ENCODE assay signal across 16 cellular contexts in the genomic region with DNA sequence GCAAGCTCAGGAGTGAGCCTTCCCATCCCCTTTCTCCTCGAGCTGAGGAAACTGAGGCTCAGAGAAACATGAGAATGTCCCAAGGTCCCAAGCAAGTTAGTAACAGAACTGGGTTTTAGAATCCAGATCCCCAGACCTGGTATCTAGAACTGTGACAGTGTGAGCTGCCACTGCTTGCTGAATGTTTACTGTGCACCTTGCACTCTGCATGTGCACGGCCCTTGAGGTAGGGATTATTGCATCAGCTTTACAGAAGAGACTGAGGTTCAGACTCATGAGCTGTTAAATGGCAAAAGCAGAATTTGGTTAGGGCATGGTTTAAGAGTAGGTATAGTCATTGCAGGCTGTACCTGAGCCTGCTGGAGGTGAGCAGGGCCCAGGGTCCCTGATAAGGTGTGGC. TPM values are rescaled to one million over a fixed set of nuclear protein-coding genes. Genes with fewer than 3 reads are reported as not detected.
DNase-seq lines count a peak whose midpoint lies in the region; ATAC-seq, FAIRE-seq and TF ChIP-seq lines count a peak whose summit lies in the region.
"Had no signal": no experiment of that assay in that cellular context is flagged by ENCODE, and none has a peak within 500 bp of the region (broad histone marks: within the 10 kb centered on the region; RNA-seq: fewer than 3 reads in every experiment).

No MANE protein-coding gene starts in this region.

- CTCF ChIA-PET in H1 (lab: Charles Lee; ENCODE audit: partially characterized antibody): interaction anchor here (0.5 to 2.4 kb wide), 11 partner anchors 10 to 556 kb away, joined by 3 to 14 read pairs (median 4); no protein-coding TSS in a partner anchor
- CTCF ChIA-PET in SK-N-SH (lab: Yijun Ruan, JAX): no interaction called here

- TF ChIP-seq RAD21 in H1 (IDR thresholded peaks at IDR 0.05 in 1 of 2, conservative IDR thresholded peaks at IDR 0.05 in 1 of 2; ENCODE audit: low read depth in 2 of 2, low read length in 2 of 2) (no peak), SK-N-SH (IDR thresholded peaks at IDR 0.05; ENCODE audit: low read length) (no peak)

- H2AK5ac ChIP-seq in H1 (ENCODE audit: low read depth, low read length): 0 out of 2 replicates have a peak overlapping the region, but pooled peaks have one; percentile 3

- H4K20me1 ChIP-seq in H1 (replicated peaks in 1 of 2; ENCODE audit: control insufficient read depth in 1 of 2, insufficient read depth in 2 of 2, low read length in 2 of 2): peaks cover 0 to 2% of the 10 kb centered on the region in 2 experiments
- H4K20me1 ChIP-seq in SK-N-SH (ENCODE audit: insufficient read depth): no peaks in the 10 kb centered on the region

- H2BK20ac ChIP-seq in H1 (ENCODE audit: low read length): no peak overlapping the region

- H2BK15ac ChIP-seq in H1 (ENCODE audit: low read length): no peak overlapping the region

- H2BK120ac ChIP-seq in H1 (replicated peaks; ENCODE audit: low read depth, low read length): no peak overlapping the region

- H3K27me3 ChIP-seq in H1 (replicated peaks in 1 of 4; ENCODE audit: control insufficient read depth in 3 of 4, extremely low read depth in 1 of 4, insufficient read depth in 3 of 4, low read length in 3 of 4): peaks cover 14 to 34% (median 29%) of the 10 kb centered on the region in 4 experiments
- peaks cover 44% of the 10 kb centered on the region for H3K27me3 ChIP-seq in lower lobe of right lung (ENCODE audit: low read depth)
- no peaks in the 10 kb centered on the region for H3K27me3 ChIP-seq in SK-N-SH (ENCODE audit: insufficient read depth)

- no peak overlapping the region for H4K5ac ChIP-seq in H1 (ENCODE audit: insufficient read length, low read depth, low read length)

- no peak overlapping the region for H2BK5ac ChIP-seq in H1 (ENCODE audit: low read depth, low read length)

- no peak overlapping the region for H3K18ac ChIP-seq in H1 (ENCODE audit: extremely low read depth, low read length)

- H3K36me3 ChIP-seq in H1 (ENCODE audit: control insufficient read depth in 2 of 4, insufficient read depth in 4 of 4, low read length in 3 of 4) (no peaks in the 10 kb centered on the region), lower lobe of right lung (no peaks in the 10 kb centered on the region), SK-N-SH (replicated peaks in 1 of 2; ENCODE audit: control insufficient read depth in 1 of 2, insufficient read depth in 2 of 2, low read length in 1 of 2) (no peaks in the 10 kb centered on the region)

- no peak overlapping the region for H4K8ac ChIP-seq in H1 (ENCODE audit: extremely low read depth, insufficient read depth, low read length)

- no peak overlapping the region for H3K23ac ChIP-seq in H1 (ENCODE audit: insufficient read length)

- peaks cover 5% of the 10 kb centered on the region; the same call in 1 of the 2 replicates for H3K23me2 ChIP-seq in H1 (ENCODE audit: low read depth, low read length)

- intact Hi-C loops in lower lobe of right lung (cut with DNase I): no loop called here

- no peaks in the 10 kb centered on the region for H3K79me1 ChIP-seq in H1 (ENCODE audit: low read depth, low read length)

- TF ChIP-seq CTCF in H1 (IDR thresholded peaks at IDR 0.05; ENCODE audit: control extremely low read depth in 1 of 3, insufficient read depth in 1 of 3, low read depth in 1 of 3, low read length in 3 of 3) (no peak), lower lobe of right lung (IDR thresholded peaks at IDR 0.05) (no peak), SK-N-SH (IDR thresholded peaks at IDR 0.05) (no peak)

- 85% methylated on average over 2 of the region's 2 CpGs; no CpG with 5 or more reads in 1 of the 2 experiments for WGBS in H1 (ENCODE audit: extremely low coverage in 1 of 2, insufficient coverage in 1 of 2, insufficient read length in 1 of 2, insufficient replicate concordance in 2 of 2, low coverage in 1 of 2, low lambda C conversion rate in 2 of 2, missing lambda C conversion rate in 1 of 2), 2 experiments
- no CpG with 5 or more reads among the region's 2 CpGs for WGBS in SK-N-SH (ENCODE audit: low lambda C conversion rate)

- no peak overlapping the region for H3K14ac ChIP-seq in H1 (ENCODE audit: insufficient read length)

- no peak overlapping the region for H3K4ac ChIP-seq in H1 (replicated peaks; ENCODE audit: insufficient read length, low read depth, low read length)

- H3K9me2 ChIP-seq in SK-N-SH: no peaks in the 10 kb centered on the region

- H3K27ac ChIP-seq in H1 (ENCODE audit: low read depth, low read length) (no peak overlapping the region), lower lobe of right lung (no peak overlapping the region), SK-N-SH (ENCODE audit: low read depth in 2 of 2, low read length in 1 of 2) (no peak overlapping the region)
- H3K27ac ChIP-seq: A549, HL-60 had no signal

- peaks cover 0 to 5% (median 2%) of the 10 kb centered on the region in 4 experiments; a peak in 6 of 7 replicates for H3K4me1 ChIP-seq in H1 (replicated peaks in 1 of 4; ENCODE audit: control insufficient read depth in 3 of 4, insufficient read depth in 4 of 4, low read length in 3 of 4)
- no peaks in the 10 kb centered on the region for H3K4me1 ChIP-seq in lower lobe of right lung
- H3K4me1 ChIP-seq in SK-N-SH (ENCODE audit: control insufficient read depth in 1 of 2, insufficient read depth in 2 of 2, low read depth in 1 of 2, low read length in 1 of 2): no peaks in the 10 kb centered on the region; a peak in 1 of 4 replicates
- H3K4me1 ChIP-seq: A549 had no signal

- H3K56ac ChIP-seq in H1 (replicated peaks; ENCODE audit: insufficient read length, low read depth, low read length): no peak overlapping the region

- no peak for TF ChIP-seq POLR2A in H1 (IDR thresholded peaks at IDR 0.05; ENCODE audit: control extremely low read depth in 1 of 2, low read depth in 2 of 2, low read length in 2 of 2)

- no peak overlapping the region for H4K91ac ChIP-seq in H1 (replicated peaks; ENCODE audit: insufficient read length, low read length)

- H3K9ac ChIP-seq in H1 (replicated peaks in 1 of 4; ENCODE audit: extremely low read depth in 1 of 4, low read depth in 3 of 4, low read length in 3 of 4): no peak overlapping the region
- H3K9ac ChIP-seq in SK-N-SH: no peak overlapping the region

- H3K4me3 ChIP-seq in H1 (ENCODE audit: extremely low read depth in 1 of 4, insufficient read depth in 2 of 4, low read depth in 3 of 4, low read length in 4 of 4) (no peak overlapping the region), lower lobe of right lung (no peak overlapping the region), SK-N-SH (ENCODE audit: low read depth in 2 of 2, low read length in 1 of 2) (no peak overlapping the region)
- H3K4me3 ChIP-seq: A549 had no signal

- H3K9me3 ChIP-seq in H1 (ENCODE audit: insufficient read depth in 2 of 2, low read depth in 1 of 2, low read length in 1 of 2) (no peaks in the 10 kb centered on the region), lower lobe of right lung (no peaks in the 10 kb centered on the region), SK-N-SH (no peaks in the 10 kb centered on the region)
- H3K9me3 ChIP-seq: A549 had no signal

- H3K4me2 ChIP-seq in H1 (ENCODE audit: insufficient read depth in 1 of 2, low read depth in 2 of 2, low read length in 2 of 2) (no peak overlapping the region), SK-N-SH (no peak overlapping the region)
- H3K4me2 ChIP-seq: A549 had no signal

- no peaks in the 10 kb centered on the region for H3K79me2 ChIP-seq in H1 (ENCODE audit: control insufficient read depth in 1 of 2, insufficient read depth in 2 of 2, low read length in 2 of 2)
- H3K79me2 ChIP-seq in SK-N-SH (ENCODE audit: insufficient read depth): no peaks in the 10 kb centered on the region

- no peak for TF ChIP-seq EP300 in H1 (IDR thresholded peaks at IDR 0.05; ENCODE audit: borderline replicate concordance in 1 of 2, low read depth in 2 of 2, low read length in 2 of 2)
- TF ChIP-seq EP300 in SK-N-SH (IDR thresholded peaks at IDR 0.05; ENCODE audit: borderline replicate concordance in 1 of 2, low read depth in 1 of 2, low read length in 1 of 2): no peak

- H2AFZ ChIP-seq in H1 (ENCODE audit: low read length) (no peak overlapping the region), SK-N-SH (ENCODE audit: low read depth) (no peak overlapping the region)

- no peaks in the 10 kb centered on the region for H3F3A ChIP-seq in SK-N-SH (replicated peaks; ENCODE audit: insufficient read depth)

- H2BK12ac ChIP-seq in H1 (ENCODE audit: low read depth, low read length): no peak overlapping the region

- no peak for FAIRE-seq in H1 (lab: Jason Lieb, UNC)
- FAIRE-seq: A549, D721Med had no signal

- no peak for ATAC-seq in lower lobe of right lung
- ATAC-seq: A549; CD8-positive, alpha-beta T cell had no signal

- peak; percentile 8 for DNase-seq in DMS53 (lab: John Stamatoyannopoulos, UW)
- peak; percentile 8 for DNase-seq in DMS53 treated with DMSO at 0.1 percent for 48 hours (lab: John Stamatoyannopoulos, UW; ENCODE audit: unreplicated experiment)
- no peak for DNase-seq in H1 (ENCODE audit: low read depth in 1 of 2, low spot score in 2 of 2)
- peak; percentile 1 for DNase-seq in lower lobe of right lung
- no peak for DNase-seq in GF-D8 (lab: John Stamatoyannopoulos, UW)
- no peak for DNase-seq in SK-N-SH
- DNase-seq: CD8-positive, alpha-beta T cell; COR-L47; DMS153; HCEC 1CT had no signal

- POLR2A ChIA-PET in H1 (lab: Charles Lee; ENCODE audit: partially characterized antibody) (no interaction called here), SK-N-SH (lab: Yijun Ruan, JAX) (no interaction called here)

TF ChIP-seq in H1, 55 proteins besides CTCF, POLR2A, EP300 and RAD21 (continues in another document):
- no peak for TF ChIP-seq BRCA1 (IDR thresholded peaks at IDR 0.05; ENCODE audit: low read depth, low read length)

TF ChIP-seq in SK-N-SH, 30 proteins besides CTCF, POLR2A, EP300 and RAD21 (continues in another document):
- TF ChIP-seq FOXJ3 (CRISPR knock-in tag; IDR thresholded peaks at IDR 0.05): no peak
- TF ChIP-seq NRF1 (IDR thresholded peaks at IDR 0.05; ENCODE audit: low read depth, low read length): no peak
- TF ChIP-seq, protein P1, sequence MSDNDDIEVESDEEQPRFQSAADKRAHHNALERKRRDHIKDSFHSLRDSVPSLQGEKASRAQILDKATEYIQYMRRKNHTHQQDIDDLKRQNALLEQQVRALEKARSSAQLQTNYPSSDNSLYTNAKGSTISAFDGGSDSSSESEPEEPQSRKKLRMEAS (IDR thresholded peaks at IDR 0.05; ENCODE audit: low read depth): no peak

RNA-seq across cellular contexts. Expression of a gene that starts 3.8 kb away (rescaled TPM):
- 0.37 TPM in 1 of 2 replicates, not detected in the other for total RNA-seq in H1 (2021; fragmentation: NEBNext Ultra II Directional; extraction: Animal tissue kit (Norgen Biotek cat#: 25700))
- polyA plus RNA-seq in H1 (2011; rRNA removed) (0.13 and 0.29 TPM in 2 replicates), SK-N-SH (2012; rRNA removed) (0.03 and 0.05 TPM in 2 replicates)
- polyA plus RNA-seq in H1 (2011; cell fraction: cytosol; rRNA removed): 0.14 TPM
- polyA plus RNA-seq in H1 (2011; cell fraction: nucleus; rRNA removed): 0.36 TPM
- polyA plus RNA-seq in H1 (2012, experiment 1 of 2): 0.23 to 0.39 TPM (median 0.34 TPM) in 4 replicates
- not detected for polyA plus RNA-seq in H1 (2012, experiment 2 of 2)
- 0.08 TPM for polyA plus RNA-seq in H1 (2013, experiment 1 of 2)
- 0.07 TPM for polyA plus RNA-seq in H1 (2013, experiment 2 of 2)
- 0.20 TPM in 1 of 2 replicates, not detected in the other for polyA minus RNA-seq in H1 (2011; rRNA and poly(A)+ RNA removed)
- polyA minus RNA-seq in H1 (2011; cell fraction: cytosol; rRNA and poly(A)+ RNA removed): not detected
- 0.40 TPM for polyA minus RNA-seq in H1 (2011; cell fraction: nucleus; rRNA and poly(A)+ RNA removed)
- not detected for total RNA-seq in lower lobe of right lung
- 0.01 TPM in 1 of 2 replicates, not detected in the other for polyA plus RNA-seq in SK-N-SH (2012; cell fraction: cytosol; rRNA removed)
- 0.06 and 0.07 TPM in 2 replicates for polyA plus RNA-seq in SK-N-SH (2012; cell fraction: nucleus; rRNA removed)
- total RNA-seq: CD8-positive, alpha-beta T cell; H4 had no signal
- polyA plus RNA-seq: A549, BJ, CD14-positive monocyte had no signal

Comparison
In these comparisons a context has a peak if more than half of its experiments do, and no peak if none do; other contexts are left out.
1. DNase-seq: peak in DMS53 (single experiment), DMS53 treated with DMSO at 0.1 percent for 48 hours (single experiment) and lower lobe of right lung (single experiment); none in H1 (0 of 2), GF-D8 (single experiment) and SK-N-SH (single experiment).